14 cellular contexts compared by ENCODE assay signal in genomic region chr10:129658673-129659072, GRCh38.
DNase-seq lines count a peak whose midpoint lies in the region; ATAC-seq and TF ChIP-seq lines count a peak whose summit lies in the region.
"Had no signal": no experiment of that assay in that cellular context is flagged by ENCODE, and none has a peak within 500 bp of the region (broad histone marks: within the 10 kb centered on the region; RNA-seq: fewer than 3 reads in every experiment).

No MANE protein-coding gene starts in this region.

- H3K4me2 ChIP-seq in DND-41 (ENCODE audit: insufficient read depth, low read length) (no peak overlapping the region), GM23338 (no peak overlapping the region), OCI-LY7 (ENCODE audit: low read length) (no peak overlapping the region)

- H2AFZ ChIP-seq in DND-41 (ENCODE audit: low read depth, low read length): no peak overlapping the region
- H2AFZ ChIP-seq in GM23338: no peak overlapping the region
- H2AFZ ChIP-seq in OCI-LY7 (ENCODE audit: low read length): no peak overlapping the region

- H3K27ac Mint-ChIP-seq in GM23338: no peak overlapping the region
- H3K27ac Mint-ChIP-seq: activated naive CD4-positive, alpha-beta T cell treated with anti-CD3 and anti-CD28 coated beads, Interleukin-2, amount 50 U/mL, for 24 hours had no signal

- 91 to 95% methylated on average over 6 of the region's 6 CpGs for WGBS in sigmoid colon, 2 donors

- H3K79me2 ChIP-seq in DND-41 (ENCODE audit: insufficient read depth, low read length): no peaks in the 10 kb centered on the region
- H3K79me2 ChIP-seq in GM23338 (replicated peaks; ENCODE audit: insufficient read depth): no peaks in the 10 kb centered on the region
- no peaks in the 10 kb centered on the region for H3K79me2 ChIP-seq in OCI-LY7 (ENCODE audit: insufficient read depth, low read depth, low read length)

- TF ChIP-seq POLR2A in sigmoid colon (IDR thresholded peaks at IDR 0.05): no peak

- H3K4me3 ChIP-seq in DND-41 (ENCODE audit: low read depth in 1 of 2, low read length in 2 of 2) (no peak overlapping the region), GM23338 (no peak overlapping the region), OCI-LY7 (ENCODE audit: low read depth, low read length, poor library complexity, severe bottlenecking) (no peak overlapping the region), sigmoid colon (no peak overlapping the region)

- 0 out of 2 replicates have a peak, but pooled peaks cover 6% of the 10 kb centered on the region for H4K20me1 ChIP-seq in DND-41 (ENCODE audit: insufficient read depth, low read length)
- H4K20me1 ChIP-seq in GM23338 (replicated peaks; ENCODE audit: insufficient read depth): no peaks in the 10 kb centered on the region
- H4K20me1 ChIP-seq in OCI-LY7 (ENCODE audit: insufficient read depth, low read length): no peaks in the 10 kb centered on the region

- H3K9me2 ChIP-seq in GM23338 (ENCODE audit: insufficient read depth): no peaks in the 10 kb centered on the region
- no peaks in the 10 kb centered on the region for H3K9me2 ChIP-seq in OCI-LY7 (ENCODE audit: insufficient read depth, low read length)

- TF ChIP-seq CTCF in DND-41 (IDR thresholded peaks at IDR 0.05; ENCODE audit: borderline replicate concordance, extremely low read depth, low read length, poor library complexity, severe bottlenecking) (peak; percentile 30), GM23338 (conservative IDR thresholded peaks at IDR 0.05; ENCODE audit: low read depth in 2 of 2) (peak; percentile 80 to 86), OCI-LY7 (conservative IDR thresholded peaks at IDR 0.05; ENCODE audit: low read length) (peak; percentile 74), sigmoid colon (IDR thresholded peaks at IDR 0.05) (no peak)

- no peaks in the 10 kb centered on the region for H3K4me1 ChIP-seq in DND-41 (ENCODE audit: insufficient read depth, low read length)
- H3K4me1 ChIP-seq in GM23338 (ENCODE audit: insufficient read depth): peaks cover 10% of the 10 kb centered on the region
- H3K4me1 ChIP-seq in OCI-LY7 (ENCODE audit: insufficient read depth, low read length, poor library complexity, severe bottlenecking): no peaks in the 10 kb centered on the region
- no peaks in the 10 kb centered on the region for H3K4me1 ChIP-seq in sigmoid colon

- H3K27me3 Mint-ChIP-seq in GM23338 (ENCODE audit: insufficient read depth, low read depth, poor library complexity): peaks cover 8% of the 10 kb centered on the region
- H3K27me3 Mint-ChIP-seq: activated naive CD4-positive, alpha-beta T cell treated with anti-CD3 and anti-CD28 coated beads, Interleukin-2, amount 50 U/mL, for 24 hours had no signal

- H3K36me3 Mint-ChIP-seq in GM23338 (ENCODE audit: low read depth): no peaks in the 10 kb centered on the region

- H3K9me3 ChIP-seq in DND-41 (ENCODE audit: insufficient read depth, low read length, severe bottlenecking) (no peaks in the 10 kb centered on the region), OCI-LY7 (ENCODE audit: low read length) (no peaks in the 10 kb centered on the region), sigmoid colon (no peaks in the 10 kb centered on the region)

- ATAC-seq in DND-41 (ENCODE audit: insufficient read depth, low read depth): no peak; the same call in 2 of the 3 replicates
- ATAC-seq in GM23338: peak; percentile 83
- no peak for ATAC-seq in GM18520 (IDR thresholded peaks at IDR 0.05; ENCODE audit: unreplicated experiment)
- no peak for ATAC-seq in GM21619 (IDR thresholded peaks at IDR 0.05; ENCODE audit: unreplicated experiment)

- no peak overlapping the region for H3K9ac ChIP-seq in DND-41 (ENCODE audit: low read depth, low read length)

- H3K4me1 Mint-ChIP-seq in GM23338: peaks cover 41% of the 10 kb centered on the region
- H3K4me1 Mint-ChIP-seq: activated naive CD4-positive, alpha-beta T cell treated with anti-CD3 and anti-CD28 coated beads, Interleukin-2, amount 50 U/mL, for 24 hours had no signal

- intact Hi-C loops in OCI-LY7 (cut with micrococcal nuclease; ENCODE audit: unreplicated experiment) (no loop called here), sigmoid colon (cut with DNase I) (no loop called here)

- no peaks in the 10 kb centered on the region for H3K36me3 ChIP-seq in DND-41 (ENCODE audit: insufficient read depth, low read length)
- no peaks in the 10 kb centered on the region for H3K36me3 ChIP-seq in GM23338 (ENCODE audit: insufficient read depth)
- H3K36me3 ChIP-seq in OCI-LY7 (ENCODE audit: insufficient read depth, low read length): no peaks in the 10 kb centered on the region
- H3K36me3 ChIP-seq in sigmoid colon: no peaks in the 10 kb centered on the region

- H3K27ac ChIP-seq in DND-41 (ENCODE audit: low read length): no peak overlapping the region
- no peak overlapping the region for H3K27ac ChIP-seq in GM23338 (ENCODE audit: low read depth)
- no peak overlapping the region for H3K27ac ChIP-seq in OCI-LY7 (ENCODE audit: low read depth, low read length, poor library complexity, severe bottlenecking)
- H3K27ac ChIP-seq in sigmoid colon: no peak overlapping the region

- POLR2A ChIA-PET in OCI-LY7 (lab: Charles Lee): interaction anchor here (0.6 kb wide), 1 partner anchor 12 kb away, joined by 3 read pairs; no protein-coding TSS in a partner anchor

- no peaks in the 10 kb centered on the region for H3F3A ChIP-seq in GM23338 (replicated peaks; ENCODE audit: low read depth)

- no peak for TF ChIP-seq EP300 in sigmoid colon (IDR thresholded peaks at IDR 0.05)

- H3K9me3 Mint-ChIP-seq in GM23338: peaks cover 2% of the 10 kb centered on the region; the same call in 1 of the 3 replicates

- no TSS peak for BruUV-seq in OCI-LY7 (replicated peaks; lab: Mats Ljungman, UMichigan)

- CTCF ChIA-PET in OCI-LY7 (lab: Charles Lee; ENCODE audit: unreplicated experiment): interaction anchor here (0.5 kb wide), 1 partner anchor 329 kb away, joined by 3 read pairs; no protein-coding TSS in a partner anchor

- DNase-seq in DND-41: no peak
- peak; percentile 81 for DNase-seq in GM23338 (ENCODE audit: low spot score)
- peak; percentile 30 for DNase-seq in OCI-LY7 (ENCODE audit: low spot score)
- DNase-seq in islet precursor cell: peak; percentile 60
- no peak for DNase-seq in sigmoid colon
- no peak for DNase-seq in NCI-H774 (lab: John Stamatoyannopoulos, UW)
- DNase-seq: activated CD4-positive, alpha-beta T cell treated with anti-CD3 and anti-CD28 coated beads for 4 hours; NCI-H187 treated with DMSO at 0.1 percent for 48 hours; SIG-M5; stimulated activated CD4-positive, alpha-beta T cell treated with anti-CD3 and anti-CD28 coated beads, Interleukin-4, amount 100 ng/mL, for 4 hours had no signal

- H3K27me3 ChIP-seq in DND-41 (ENCODE audit: insufficient read depth, low read length, poor library complexity): no peaks in the 10 kb centered on the region
- H3K27me3 ChIP-seq in GM23338 (ENCODE audit: insufficient read depth): no peaks in the 10 kb centered on the region
- no peaks in the 10 kb centered on the region for H3K27me3 ChIP-seq in sigmoid colon

- no peak overlapping the region for H3K4me3 Mint-ChIP-seq in GM23338
- H3K4me3 Mint-ChIP-seq: activated naive CD4-positive, alpha-beta T cell treated with anti-CD3 and anti-CD28 coated beads, Interleukin-2, amount 50 U/mL, for 24 hours; nephron had no signal

Comparison
In these comparisons a context has a peak if more than half of its experiments do, and no peak if none do; other contexts are left out.
1. DNase-seq: peak in GM23338 (single experiment), OCI-LY7 (single experiment) and islet precursor cell (single experiment); none in DND-41 (single experiment), sigmoid colon (single experiment) and NCI-H774 (single experiment).
2. CTCF ChIP-seq: peak in DND-41 (single experiment), GM23338 (2 of 2) and OCI-LY7 (single experiment); none in sigmoid colon (0 of 4).